Comparison of ENCODE assay signal across 9 cellular contexts in genomic region chr7:129553861-129554530, GRCh38. TPM values are rescaled to one million over a fixed set of nuclear protein-coding genes. Genes with fewer than 3 reads are reported as not detected.
DNase-seq lines count a peak whose midpoint lies in the region; ATAC-seq, FAIRE-seq and TF ChIP-seq lines count a peak whose summit lies in the region.
"Had no signal": no experiment of that assay in that cellular context is flagged by ENCODE, and none has a peak within 500 bp of the region (broad histone marks: within the 10 kb centered on the region; RNA-seq: fewer than 3 reads in every experiment).

No MANE protein-coding gene starts in this region.

- intact Hi-C loops in mammary epithelial cell (cut with micrococcal nuclease) (no loop called here), cardiac septum (cut with DNase I) (no loop called here)

- H3K27ac Mint-ChIP-seq in T-helper 17 cell = no peak overlapping the region

- in situ Hi-C loops in mammary epithelial cell (cut with MboI; ENCODE audit: low sequenced_read_pairs in 2 of 2) = no loop called here

- no peaks in the 10 kb centered on the region for H3K4me1 ChIP-seq in MM.1S (ENCODE audit: low read length)
- H3K4me1 ChIP-seq in mammary epithelial cell (ENCODE audit: insufficient read depth, low read length) = peaks cover 6% of the 10 kb centered on the region
- H3K4me1 ChIP-seq: lower lobe of right lung had no signal

- H3K36me3 Mint-ChIP-seq in T-helper 17 cell (ENCODE audit: low read depth) = no peaks in the 10 kb centered on the region

- H3K27me3 ChIP-seq in AG04450 (ENCODE audit: control insufficient read depth, insufficient read depth, low read length) = peaks cover 16% of the 10 kb centered on the region
- no peaks in the 10 kb centered on the region for H3K27me3 ChIP-seq in MM.1S (replicated peaks; ENCODE audit: insufficient read depth, low read length)
- H3K27me3 ChIP-seq in mammary epithelial cell (ENCODE audit: insufficient read depth, low read length) = no peaks in the 10 kb centered on the region

- H3K4me3 ChIP-seq in AG04450 (ENCODE audit: low read depth, low read length) (peak overlapping the region; percentile 31), MM.1S (ENCODE audit: low read length) (no peak overlapping the region), mammary epithelial cell (replicated peaks in 1 of 3; ENCODE audit: insufficient read depth in 1 of 3, low read depth in 2 of 3, low read length in 3 of 3) (peak overlapping the region in 1 of 3 experiments; percentile 14)
- H3K4me3 ChIP-seq: lower lobe of right lung had no signal

- no TSS peak for BruUV-seq in mammary epithelial cell (replicated peaks; lab: Mats Ljungman, UMichigan)

- POLR2A ChIA-PET in AG04450 (lab: Yijun Ruan, JAX) = no interaction called here

- no peak for TF ChIP-seq POLR2A in GM12892 (IDR thresholded peaks at IDR 0.05; ENCODE audit: low read depth, low read length)

- H3K79me2 ChIP-seq in MM.1S (ENCODE audit: low read length) (no peaks in the 10 kb centered on the region), mammary epithelial cell (ENCODE audit: insufficient read depth, low read length) (no peaks in the 10 kb centered on the region)

- H3K4me3 Mint-ChIP-seq in T-helper 17 cell = no peak overlapping the region

- H2AFZ ChIP-seq in MM.1S (ENCODE audit: low read length) (0 out of 2 replicates have a peak overlapping the region, but pooled peaks have one; percentile 43), mammary epithelial cell (ENCODE audit: low read depth, low read length) (peak overlapping the region; percentile 30)

- no peak overlapping the region for H3K9ac ChIP-seq in MM.1S (ENCODE audit: low read length)
- H3K9ac ChIP-seq in mammary epithelial cell (ENCODE audit: insufficient read depth, low read length) = no peak overlapping the region

- dilution Hi-C loops in mammary epithelial cell (cut with HindIII; ENCODE audit: low sequenced_read_pairs) = no loop called here

- no peaks in the 10 kb centered on the region for H3K9me3 ChIP-seq in AG04450 (ENCODE audit: control insufficient read depth, insufficient read depth, low read length)
- H3K9me3 ChIP-seq in MM.1S (replicated peaks; ENCODE audit: insufficient read depth, low read length) = no peaks in the 10 kb centered on the region
- H3K9me3 ChIP-seq in T-helper 17 cell (ENCODE audit: control insufficient read depth, low read length, poor library complexity, severe bottlenecking) = no peaks in the 10 kb centered on the region
- no peaks in the 10 kb centered on the region for H3K9me3 ChIP-seq in mammary epithelial cell (replicated peaks; ENCODE audit: insufficient read depth, low read length)
- H3K9me3 ChIP-seq: lower lobe of right lung had no signal

- CTCF ChIA-PET in AG04450 (lab: Charles Lee) = no interaction called here
- CTCF ChIA-PET in mammary epithelial cell (lab: Charles Lee; ENCODE audit: low non-redundant PET) = no interaction called here

- H3K36me3 ChIP-seq in MM.1S (replicated peaks; ENCODE audit: insufficient read depth, low read length) (no peaks in the 10 kb centered on the region), mammary epithelial cell (ENCODE audit: insufficient read depth, low read length) (no peaks in the 10 kb centered on the region)
- H3K36me3 ChIP-seq: lower lobe of right lung had no signal

- H3F3A ChIP-seq in MM.1S (ENCODE audit: insufficient read depth, low read length) = no peaks in the 10 kb centered on the region

- DNase-seq in AG04450 (ENCODE audit: low read depth, low spot score) = no peak
- no peak for DNase-seq in MM.1S
- DNase-seq in T-helper 17 cell = no peak
- DNase-seq in mammary epithelial cell = no peak
- peak; percentile 6 to 14 for DNase-seq in stimulated activated CD8-positive, alpha-beta memory T cell treated with anti-CD3 and anti-CD28 coated beads, Interleukin-4, amount 100 ng/mL, for 4 hours (ENCODE audit: low read depth in 2 of 2, low spot score in 1 of 2)
- DNase-seq in cardiac septum (ENCODE audit: low spot score) = no peak
- DNase-seq in GM12892 (ENCODE audit: insufficient read length) = no peak
- DNase-seq: lower lobe of right lung had no signal

- ATAC-seq in T-helper 17 cell (peak; percentile 76), GM18502 (IDR thresholded peaks at IDR 0.05; ENCODE audit: poor library complexity, unreplicated experiment) (no peak)

- FAIRE-seq in GM12892 (lab: Jason Lieb, UNC) = no peak

- H4K20me1 ChIP-seq in MM.1S (ENCODE audit: insufficient read depth, low read length) (no peaks in the 10 kb centered on the region), mammary epithelial cell (ENCODE audit: insufficient read depth, low read length) (no peaks in the 10 kb centered on the region)

- H3K4me1 Mint-ChIP-seq in T-helper 17 cell = peaks cover 5% of the 10 kb centered on the region

- H3K4me2 ChIP-seq in MM.1S (ENCODE audit: low read depth, low read length) = no peak overlapping the region
- H3K4me2 ChIP-seq in mammary epithelial cell (ENCODE audit: insufficient read depth, low read depth, low read length) = peak overlapping the region; percentile 55

- H3K9me2 ChIP-seq in MM.1S (replicated peaks; ENCODE audit: insufficient read depth, low read length) = no peaks in the 10 kb centered on the region

- H3K27ac ChIP-seq in AG04450 (ENCODE audit: low read depth, low read length) (no peak overlapping the region), MM.1S (ENCODE audit: low read length) (no peak overlapping the region), mammary epithelial cell (ENCODE audit: insufficient read depth, low read depth, low read length) (no peak overlapping the region)
- H3K27ac ChIP-seq: lower lobe of right lung had no signal

- no peak for TF ChIP-seq CTCF in AG04450 (IDR thresholded peaks at IDR 0.05; ENCODE audit: low read depth, low read length)
- no peak for TF ChIP-seq CTCF in MM.1S (IDR thresholded peaks at IDR 0.05; ENCODE audit: low read length)
- TF ChIP-seq CTCF in mammary epithelial cell (conservative IDR thresholded peaks at IDR 0.05 in 1 of 2, IDR thresholded peaks at IDR 0.05 in 1 of 2; ENCODE audit: extremely low read depth in 1 of 2, insufficient read depth in 1 of 2, low read depth in 1 of 2, low read length in 2 of 2) = no peak

- H3K27me3 Mint-ChIP-seq in T-helper 17 cell = peaks cover 11% of the 10 kb centered on the region

- 24% methylated on average over 15 of the region's 17 CpGs for WGBS in mammary epithelial cell (ENCODE audit: low coverage, missing lambda C conversion rate)

RNA-seq across cellular contexts. Expression of gene SMKR1, which starts 51.7 kb away (rescaled TPM):
- polyA plus RNA-seq in AG04450 (2011; rRNA removed) (0.10 and 0.24 TPM in 2 replicates), mammary epithelial cell (0.86 TPM)
- polyA minus RNA-seq in AG04450 (2011; rRNA and poly(A)+ RNA removed) = not detected in 2 replicates
- total RNA-seq in T-helper 17 cell (1 to 10 TPM in 1 of 2 donors, under 1 TPM in 1; 0.77 to 2.0 TPM), mammary epithelial cell (under 1 TPM in 1 of 2 donors, not detected in 1; 0.80 TPM), cardiac septum (not detected)
- polyA minus RNA-seq in mammary epithelial cell = not detected
- polyA plus RNA-seq in GM12892 (2012; ENCODE audit: missing spikeins) = 3.6 TPM

RNA-seq across cellular contexts. Expression of gene NRF1, which starts 57.5 kb away (rescaled TPM):
- polyA plus RNA-seq in AG04450 (2011; rRNA removed) (10.3 and 13.1 TPM in 2 replicates), mammary epithelial cell (8.9 TPM)
- 22.8 and 32.2 TPM in 2 replicates for polyA minus RNA-seq in AG04450 (2011; rRNA and poly(A)+ RNA removed)
- total RNA-seq in T-helper 17 cell (10 to 100 TPM; 33.7 to 33.9 TPM), mammary epithelial cell (10 to 100 TPM; 11.3 to 14.3 TPM), cardiac septum (17.0 TPM)
- 16.4 TPM for polyA minus RNA-seq in mammary epithelial cell
- polyA plus RNA-seq in GM12892 (2012; ENCODE audit: missing spikeins) = 7.6 TPM

Comparison
In these comparisons a context has a peak if more than half of its experiments do, and no peak if none do; other contexts are left out.
1. DNase-seq: peak in stimulated activated CD8-positive, alpha-beta memory T cell treated with anti-CD3 and anti-CD28 coated beads, Interleukin-4, amount 100 ng/mL, for 4 hours (2 of 2); none in AG04450 (single experiment), MM.1S (single experiment), T-helper 17 cell (0 of 3), mammary epithelial cell (single experiment), cardiac septum (single experiment) and GM12892 (single experiment).